In the genomic region with DNA sequence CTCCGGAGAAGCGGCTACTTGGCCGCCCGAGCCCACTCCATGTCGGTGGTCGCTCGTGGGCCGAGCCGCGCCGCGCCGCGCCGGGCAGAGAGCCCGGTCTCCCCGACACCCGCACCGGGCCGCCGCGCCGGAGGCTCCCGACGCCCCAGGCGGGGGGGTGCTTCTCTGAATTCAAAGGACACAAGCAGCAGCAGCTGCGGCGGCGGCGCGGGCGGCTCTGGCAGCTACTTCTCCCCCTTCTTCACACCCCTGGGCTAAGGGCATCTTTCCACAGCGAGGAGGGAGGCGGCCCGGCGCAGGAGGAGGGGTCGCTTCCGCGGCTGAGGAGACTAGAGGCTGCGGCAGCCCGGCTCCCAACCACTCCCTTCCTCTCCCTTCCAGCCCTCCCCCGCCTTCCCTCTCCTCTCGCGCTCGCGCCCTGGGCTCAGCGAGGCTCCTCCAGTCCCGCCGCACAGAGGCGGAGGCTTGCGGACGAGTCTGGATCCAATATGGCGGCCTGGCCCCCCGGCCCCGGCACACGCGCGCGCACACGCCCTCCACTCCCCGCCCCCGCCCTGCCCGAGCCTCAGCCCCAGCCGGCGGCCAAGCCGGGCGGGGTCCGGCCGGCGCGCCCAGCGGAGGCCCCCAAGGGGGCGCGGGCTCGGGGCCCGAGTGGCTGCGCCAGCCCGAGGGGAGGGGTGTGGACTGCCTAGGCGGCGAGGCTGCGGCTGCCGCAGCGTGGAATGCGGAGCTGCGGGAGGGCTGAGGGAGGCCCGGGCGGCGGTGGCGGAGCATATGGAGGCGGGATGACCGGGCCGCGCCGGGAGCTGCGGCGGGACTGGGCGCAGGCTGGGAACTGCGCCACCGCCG, we compare ENCODE assay signal across 7 cellular contexts. TPM values are rescaled to one million over a fixed set of nuclear protein-coding genes. Genes with fewer than 3 reads are reported as not detected.
DNase-seq lines count a peak whose midpoint lies in the region; ATAC-seq and TF ChIP-seq lines count a peak whose summit lies in the region.

A gene with protein sequence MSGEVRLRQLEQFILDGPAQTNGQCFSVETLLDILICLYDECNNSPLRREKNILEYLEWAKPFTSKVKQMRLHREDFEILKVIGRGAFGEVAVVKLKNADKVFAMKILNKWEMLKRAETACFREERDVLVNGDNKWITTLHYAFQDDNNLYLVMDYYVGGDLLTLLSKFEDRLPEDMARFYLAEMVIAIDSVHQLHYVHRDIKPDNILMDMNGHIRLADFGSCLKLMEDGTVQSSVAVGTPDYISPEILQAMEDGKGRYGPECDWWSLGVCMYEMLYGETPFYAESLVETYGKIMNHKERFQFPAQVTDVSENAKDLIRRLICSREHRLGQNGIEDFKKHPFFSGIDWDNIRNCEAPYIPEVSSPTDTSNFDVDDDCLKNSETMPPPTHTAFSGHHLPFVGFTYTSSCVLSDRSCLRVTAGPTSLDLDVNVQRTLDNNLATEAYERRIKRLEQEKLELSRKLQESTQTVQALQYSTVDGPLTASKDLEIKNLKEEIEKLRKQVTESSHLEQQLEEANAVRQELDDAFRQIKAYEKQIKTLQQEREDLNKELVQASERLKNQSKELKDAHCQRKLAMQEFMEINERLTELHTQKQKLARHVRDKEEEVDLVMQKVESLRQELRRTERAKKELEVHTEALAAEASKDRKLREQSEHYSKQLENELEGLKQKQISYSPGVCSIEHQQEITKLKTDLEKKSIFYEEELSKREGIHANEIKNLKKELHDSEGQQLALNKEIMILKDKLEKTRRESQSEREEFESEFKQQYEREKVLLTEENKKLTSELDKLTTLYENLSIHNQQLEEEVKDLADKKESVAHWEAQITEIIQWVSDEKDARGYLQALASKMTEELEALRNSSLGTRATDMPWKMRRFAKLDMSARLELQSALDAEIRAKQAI (N-terminal part only) (minus strand): TSS at position 490 of the 849 bp plus-strand sequence. CDS start 1,310 bp downstream, outside the sequence.

- ATAC-seq in HG03520 (IDR thresholded peaks at IDR 0.05; ENCODE audit: unreplicated experiment) = peak; percentile 45
- peak; percentile 78 for ATAC-seq in PC-3
- ATAC-seq in gastroesophageal sphincter = peak; percentile 90

- peak; percentile 60 to 62 for TF ChIP-seq POLR2A in gastroesophageal sphincter (IDR thresholded peaks at IDR 0.05)
- TF ChIP-seq POLR2A in tibial nerve (IDR thresholded peaks at IDR 0.05) = peak in 1 of 2 donors; percentile 36

- H3K9me3 Mint-ChIP-seq in activated naive CD4-positive, alpha-beta T cell treated with anti-CD3 and anti-CD28 coated beads, Interleukin-2, amount 50 U/mL, for 24 hours = peaks cover 8% of the 10 kb centered on the region
- H3K9me3 Mint-ChIP-seq in nephron progenitor cell = no peaks in the 10 kb centered on the region

- TF ChIP-seq EP300 in gastroesophageal sphincter (IDR thresholded peaks at IDR 0.05) = no peak
- peak in 1 of 2 donors; percentile 66 for TF ChIP-seq EP300 in tibial nerve (IDR thresholded peaks at IDR 0.05)

- peaks cover 46% of the 10 kb centered on the region for H3K79me2 ChIP-seq in PC-3 (ENCODE audit: low read length)

- peak within 1 kb of the TSS; percentile 76 for H3K9ac ChIP-seq in PC-3 (ENCODE audit: low read length)

- peak within 1 kb of the TSS; percentile 72 for H3K4me3 ChIP-seq in PC-3 (ENCODE audit: low read length)
- H3K4me3 ChIP-seq in gastroesophageal sphincter = peak within 1 kb of the TSS; percentile 85 to 100
- peak within 1 kb of the TSS; percentile 65 to 93 (median 86) for H3K4me3 ChIP-seq in tibial nerve

- H3K4me3 Mint-ChIP-seq in activated naive CD4-positive, alpha-beta T cell treated with anti-CD3 and anti-CD28 coated beads, Interleukin-2, amount 50 U/mL, for 24 hours = peak within 1 kb of the TSS; percentile 79
- peak within 1 kb of the TSS; percentile 100 for H3K4me3 Mint-ChIP-seq in nephron progenitor cell

- H3K36me3 ChIP-seq in PC-3 (ENCODE audit: low read depth, low read length) (no peaks in the 10 kb centered on the region), gastroesophageal sphincter (no peaks in the 10 kb centered on the region), tibial nerve (no peaks in the 10 kb centered on the region)

- H3K27me3 ChIP-seq in PC-3 (ENCODE audit: low read length) (no peaks in the 10 kb centered on the region), gastroesophageal sphincter (no peaks in the 10 kb centered on the region), tibial nerve (no peaks in the 10 kb centered on the region)

- no peak within 1 kb of the TSS for H3K27ac Mint-ChIP-seq in activated naive CD4-positive, alpha-beta T cell treated with anti-CD3 and anti-CD28 coated beads, Interleukin-2, amount 50 U/mL, for 24 hours
- H3K27ac Mint-ChIP-seq in nephron progenitor cell = peak within 1 kb of the TSS; percentile 98

- DNase-seq in GM13976 (ENCODE audit: low spot score) (peak; percentile 76), PC-3 (peak; percentile 96), nephron progenitor cell (peak; percentile 83), tibial nerve (ENCODE audit: low spot score in 2 of 2) (peak; percentile 52 to 67)

- no peaks in the 10 kb centered on the region for H3K36me3 Mint-ChIP-seq in activated naive CD4-positive, alpha-beta T cell treated with anti-CD3 and anti-CD28 coated beads, Interleukin-2, amount 50 U/mL, for 24 hours
- no peaks in the 10 kb centered on the region for H3K36me3 Mint-ChIP-seq in nephron progenitor cell (ENCODE audit: low read depth)

- peaks cover 15% of the 10 kb centered on the region for H3K4me1 ChIP-seq in PC-3 (ENCODE audit: insufficient read depth, low read length)
- peaks cover 0 to 22% (median 0%) of the 10 kb centered on the region in 3 donors for H3K4me1 ChIP-seq in gastroesophageal sphincter
- H3K4me1 ChIP-seq in tibial nerve = peaks cover 0 to 24% (median 2%) of the 10 kb centered on the region in 4 donors

- H3K27me3 Mint-ChIP-seq in activated naive CD4-positive, alpha-beta T cell treated with anti-CD3 and anti-CD28 coated beads, Interleukin-2, amount 50 U/mL, for 24 hours = peaks cover 50% of the 10 kb centered on the region
- H3K27me3 Mint-ChIP-seq in nephron progenitor cell (ENCODE audit: low read depth, poor library complexity) = peaks cover 15% of the 10 kb centered on the region

- no peak for TF ChIP-seq CTCF in GM13976 (IDR thresholded peaks at IDR 0.05; ENCODE audit: borderline replicate concordance, control extremely low read depth, extremely low read depth, insufficient read depth, missing control alignments)
- no peak for TF ChIP-seq CTCF in PC-3 (conservative IDR thresholded peaks at IDR 0.05; ENCODE audit: low read depth, low read length)
- no peak for TF ChIP-seq CTCF in gastroesophageal sphincter (IDR thresholded peaks at IDR 0.05)
- TF ChIP-seq CTCF in nephron progenitor cell (IDR thresholded peaks at IDR 0.05) = no peak
- no peak for TF ChIP-seq CTCF in tibial nerve (IDR thresholded peaks at IDR 0.05)

- WGBS in gastroesophageal sphincter (ENCODE audit: low coverage in 1 of 2), 2 donors = no CpG with 5 or more reads among the region's 100 CpGs
- 0 to 1% methylated on average over 16 to 77 of the region's 100 CpGs for WGBS in tibial nerve, 2 donors

- no peaks in the 10 kb centered on the region for H3K9me2 ChIP-seq in PC-3 (replicated peaks; ENCODE audit: low read length)

- POLR2A ChIA-PET in PC-3 (lab: Charles Lee; ENCODE audit: unreplicated experiment) = interaction anchor here (0.6 to 1.7 kb wide), 6 partner anchors 11 to 91 kb away, joined by 3 to 4 read pairs (median 3); no protein-coding TSS in a partner anchor

- peak within 1 kb of the TSS; percentile 86 for H3K4me2 ChIP-seq in PC-3 (ENCODE audit: low read length)

- H3K4me1 Mint-ChIP-seq in activated naive CD4-positive, alpha-beta T cell treated with anti-CD3 and anti-CD28 coated beads, Interleukin-2, amount 50 U/mL, for 24 hours = peaks cover 9% of the 10 kb centered on the region
- peaks cover 37% of the 10 kb centered on the region for H3K4me1 Mint-ChIP-seq in nephron progenitor cell

- in situ Hi-C loops in GM13976 (cut with MboI; ENCODE audit: low sequenced_read_pairs, unreplicated experiment) = no loop called here

- BruUV-seq in PC-3 (replicated peaks; lab: Mats Ljungman, UMichigan) = no TSS peak

- peaks cover 29% of the 10 kb centered on the region for H4K20me1 ChIP-seq in PC-3 (ENCODE audit: low read length)

- H2AFZ ChIP-seq in PC-3 (ENCODE audit: low read length) = peak within 1 kb of the TSS; percentile 83

- no peaks in the 10 kb centered on the region for H3K9me3 ChIP-seq in PC-3 (ENCODE audit: low read length)
- H3K9me3 ChIP-seq in gastroesophageal sphincter = no peaks in the 10 kb centered on the region
- H3K9me3 ChIP-seq in tibial nerve = no peaks in the 10 kb centered on the region

- intact Hi-C loops in PC-3 (cut with micrococcal nuclease) = loop anchor here (1.0 to 2.0 kb wide), 4 partner anchors 27 to 187 kb away; no protein-coding TSS in a partner anchor

- no peaks in the 10 kb centered on the region for H3F3A ChIP-seq in PC-3 (ENCODE audit: low read length, unreplicated experiment)

- H3K27ac ChIP-seq in PC-3 (ENCODE audit: low read length) (peak within 1 kb of the TSS; percentile 60), gastroesophageal sphincter (peak within 1 kb of the TSS; percentile 91 to 98 (median 94)), tibial nerve (peak within 1 kb of the TSS; percentile 91 to 96 (median 95))

- CTCF ChIA-PET in PC-3 (lab: Charles Lee) = interaction anchor here (0.5 kb wide), 1 partner anchor 46 kb away, joined by 4 read pairs; no protein-coding TSS in a partner anchor

RNA-seq across cellular contexts. Expression of the gene that starts here (rescaled TPM):
- total RNA-seq in PC-3 (2014; rRNA removed) (32.0 and 42.1 TPM in 2 replicates), gastroesophageal sphincter (10 to 100 TPM; 60.7 to 92.1 (median 74.1) TPM), tibial nerve (10 to 100 TPM; 47.0 to 58.6 (median 54.8) TPM)

Comparison
In these comparisons a context has a peak if more than half of its experiments do, and no peak if none do; other contexts are left out.
1. Peak in every context shown above with its lines: DNase-seq, ATAC-seq, H3K4me3 ChIP-seq and H3K27ac ChIP-seq.